ENCODE assay signal across 8 cellular contexts in genomic region chr16:81444448-81445121, GRCh38. TPM values are rescaled to one million over a fixed set of nuclear protein-coding genes. Genes with fewer than 3 reads are reported as not detected.
DNase-seq lines count a peak whose midpoint lies in the region; ATAC-seq lines count a peak whose summit lies in the region.

CMIP (plus strand) TSS chr16:81444808.

- H3K9ac ChIP-seq in endocrine pancreas (ENCODE audit: control insufficient read depth, insufficient read depth, low read length) (peak within 1 kb of the TSS; percentile 84), mesendoderm (ENCODE audit: low read length) (peak within 1 kb of the TSS; percentile 76)

- no peaks in the 10 kb centered on the region for H3K9me3 ChIP-seq in endocrine pancreas (ENCODE audit: control insufficient read depth, low read length)

- peaks cover 21% of the 10 kb centered on the region for H3K79me1 ChIP-seq in mesendoderm (ENCODE audit: low read length)

- DNase-seq in AG20443 (ENCODE audit: low spot score), result peak; percentile 98
- peak; percentile 74 for DNase-seq in NOMO-1 treated with dmso at 0.1 percent for 144 hours (lab: John Stamatoyannopoulos, UW; ENCODE audit: unreplicated experiment)
- DNase-seq in activated CD8-positive, alpha-beta memory T cell treated with anti-CD3 and anti-CD28 coated beads, Interleukin-2, amount 50 U/mL, for 1 hour (ENCODE audit: extremely low read depth), result peak; percentile 35
- DNase-seq in mesendoderm, result peak; percentile 88
- DNase-seq in stimulated activated CD8-positive, alpha-beta memory T cell treated with anti-CD3 and anti-CD28 coated beads, Interleukin-15, amount 100 ng/mL, for 1 hour (ENCODE audit: low read depth), result peak; percentile 56

- H3K4ac ChIP-seq in mesendoderm (ENCODE audit: low read depth, low read length), result peak within 1 kb of the TSS; percentile 64

- H3K4me3 ChIP-seq in endocrine pancreas (ENCODE audit: control insufficient read depth, insufficient read depth, low read length) (peak within 1 kb of the TSS; percentile 79), mesendoderm (ENCODE audit: low read length) (peak within 1 kb of the TSS; percentile 76)

- peak within 1 kb of the TSS; percentile 63 for H2BK120ac ChIP-seq in mesendoderm (ENCODE audit: low read depth, low read length)

- H3K36me3 ChIP-seq in endocrine pancreas (ENCODE audit: control insufficient read depth, insufficient read depth, low read length), result no peaks in the 10 kb centered on the region
- no peaks in the 10 kb centered on the region for H3K36me3 ChIP-seq in mesendoderm (ENCODE audit: control insufficient read depth, insufficient read depth, low read length)

- H3K79me2 ChIP-seq in mesendoderm (ENCODE audit: control insufficient read depth, insufficient read depth, low read length), result peaks cover 41% of the 10 kb centered on the region

- WGBS in mesendoderm (ENCODE audit: extremely low coverage, insufficient coverage, low lambda C conversion rate), result no CpG with 5 or more reads among the region's 114 CpGs

- peak within 1 kb of the TSS; percentile 93 for H3K18ac ChIP-seq in mesendoderm (ENCODE audit: low read length)

- no peak within 1 kb of the TSS for H2BK5ac ChIP-seq in mesendoderm (ENCODE audit: low read length)

- no peak within 1 kb of the TSS for H2BK15ac ChIP-seq in mesendoderm (replicated peaks; ENCODE audit: low read depth)

- peak within 1 kb of the TSS; percentile 49 for H3K4me2 ChIP-seq in mesendoderm (ENCODE audit: low read length)

- no peak within 1 kb of the TSS for H4K5ac ChIP-seq in mesendoderm (ENCODE audit: low read length)

- no peak within 1 kb of the TSS for H2AK5ac ChIP-seq in mesendoderm (ENCODE audit: low read length)

- H3K27me3 ChIP-seq in endocrine pancreas (ENCODE audit: control insufficient read depth, insufficient read depth, low read length) (no peaks in the 10 kb centered on the region), mesendoderm (ENCODE audit: insufficient read depth, low read length, poor library complexity) (no peaks in the 10 kb centered on the region)

- no peak within 1 kb of the TSS for H4K8ac ChIP-seq in mesendoderm (ENCODE audit: low read depth, low read length)

- ATAC-seq in GM18907 (IDR thresholded peaks at IDR 0.05; ENCODE audit: unreplicated experiment) (peak; percentile 82), HG03135 (IDR thresholded peaks at IDR 0.05; ENCODE audit: unreplicated experiment) (peak; percentile 79)

- no peaks in the 10 kb centered on the region for H3K4me1 ChIP-seq in endocrine pancreas (ENCODE audit: control insufficient read depth, insufficient read depth, low read length)
- H3K4me1 ChIP-seq in mesendoderm (ENCODE audit: control insufficient read depth, low read depth, low read length), result peaks cover 15% of the 10 kb centered on the region

- H3K23ac ChIP-seq in mesendoderm (ENCODE audit: low read length), result peak within 1 kb of the TSS; percentile 67

- H3K56ac ChIP-seq in mesendoderm (ENCODE audit: low read length), result peak within 1 kb of the TSS; percentile 94

- H3K27ac ChIP-seq in mesendoderm (ENCODE audit: low read depth, low read length), result peak within 1 kb of the TSS; percentile 39

RNA-seq across cellular contexts. Expression of gene CMIP, which starts in this region (rescaled TPM):
- polyA plus RNA-seq in mesendoderm (2013, experiment 1 of 2), result 36.2 TPM
- polyA plus RNA-seq in mesendoderm (2013, experiment 2 of 2), result 36.4 TPM

Comparison
In these comparisons a context has a peak if more than half of its experiments do, and no peak if none do; other contexts are left out.
1. Peak in every context shown above with its lines: DNase-seq, ATAC-seq, H3K4me3 ChIP-seq and H3K27ac ChIP-seq.
2. DNase-seq: peak in every context shown above with its lines; median percentile 98 in AG20443; 88 in mesendoderm; 74 in NOMO-1 treated with dmso at 0.1 percent for 144 hours; 56 in stimulated activated CD8-positive, alpha-beta memory T cell treated with anti-CD3 and anti-CD28 coated beads, Interleukin-15, amount 100 ng/mL, for 1 hour; 35 in activated CD8-positive, alpha-beta memory T cell treated with anti-CD3 and anti-CD28 coated beads, Interleukin-2, amount 50 U/mL, for 1 hour.